Comparison of ENCODE assay signal across 18 cellular contexts in the genomic region with DNA sequence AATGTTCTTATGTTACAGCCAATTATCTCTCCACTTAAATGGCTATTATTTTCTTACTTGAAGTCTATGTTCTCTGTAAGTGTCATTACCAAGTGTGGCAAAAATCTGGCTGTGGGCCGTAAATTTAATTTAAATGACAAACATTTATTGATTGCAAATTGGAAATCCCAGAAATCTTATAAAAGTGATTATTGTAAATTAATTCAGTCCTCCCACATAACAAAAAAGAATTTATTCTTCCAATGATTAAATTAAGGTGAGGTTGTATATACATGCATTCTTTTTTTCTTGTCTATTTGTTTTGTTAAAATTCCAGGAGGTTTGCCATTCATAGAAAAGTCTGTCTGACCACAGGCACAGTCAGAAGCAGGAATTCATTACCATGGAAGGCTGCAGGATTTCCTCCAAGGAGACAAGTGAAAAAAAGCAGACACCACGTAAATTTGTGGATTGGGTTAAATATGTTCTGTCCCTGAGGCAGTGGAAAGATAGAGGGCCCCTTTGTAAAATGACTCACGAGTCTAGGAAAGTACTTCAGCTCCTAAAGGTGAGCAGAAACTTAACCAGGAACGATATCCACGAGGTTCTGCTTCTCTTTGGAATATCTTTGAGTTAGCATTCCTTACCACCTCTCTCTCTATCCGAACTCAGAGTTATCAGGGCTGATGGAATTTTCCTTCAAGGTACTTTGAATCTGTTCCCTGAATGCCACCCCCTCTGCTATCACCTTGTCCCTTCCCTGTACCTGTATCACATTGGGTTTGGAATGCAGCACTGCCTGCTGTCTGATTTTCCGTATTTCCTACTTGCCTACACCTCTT. TPM values are rescaled to one million over a fixed set of nuclear protein-coding genes. Genes with fewer than 3 reads are reported as not detected.
DNase-seq lines count a peak whose midpoint lies in the region; ATAC-seq, FAIRE-seq and TF ChIP-seq lines count a peak whose summit lies in the region.
"Had no signal": no experiment of that assay in that cellular context is flagged by ENCODE, and none has a peak within 500 bp of the region (broad histone marks: within the 10 kb centered on the region; RNA-seq: fewer than 3 reads in every experiment).

No MANE protein-coding gene starts in this region.

- no peak for TF ChIP-seq CTCF in astrocyte (IDR thresholded peaks at IDR 0.05; ENCODE audit: insufficient read depth, low read depth, low read length)
- TF ChIP-seq CTCF in smooth muscle cell (IDR thresholded peaks at IDR 0.05; ENCODE audit: borderline replicate concordance, insufficient read depth, poor library complexity, severe bottlenecking) = no peak

- H4K20me1 ChIP-seq in astrocyte (ENCODE audit: insufficient read depth, low read length) (no peaks in the 10 kb centered on the region), smooth muscle cell (ENCODE audit: low read depth) (no peaks in the 10 kb centered on the region)

- H3K9me3 ChIP-seq in astrocyte (ENCODE audit: insufficient read depth, low read depth, low read length) = no peaks in the 10 kb centered on the region
- H3K9me3 ChIP-seq in smooth muscle cell (replicated peaks; ENCODE audit: low read depth) = no peaks in the 10 kb centered on the region

- H3K4me3 Mint-ChIP-seq in astrocyte (ENCODE audit: unreplicated experiment) = no peak overlapping the region
- H3K4me3 Mint-ChIP-seq: brain; CD4-positive, alpha-beta memory T cell; natural killer cell treated with Interleukin-12 subunit alpha and Interleukin-12 subunit beta and Interleukin-15 and Interleukin-18, amount 100 ng/mL, for 72 hours had no signal

- H3K79me2 ChIP-seq in astrocyte (ENCODE audit: insufficient read depth, low read length) (no peaks in the 10 kb centered on the region), smooth muscle cell (ENCODE audit: low read depth) (no peaks in the 10 kb centered on the region)

- 16% methylated on average over 7 of the region's 7 CpGs for WGBS in smooth muscle cell (ENCODE audit: low lambda C conversion rate)

- no peak for ATAC-seq in GM18498 (IDR thresholded peaks at IDR 0.05; ENCODE audit: unreplicated experiment)
- ATAC-seq: natural killer cell treated with Interleukin-12 subunit alpha and Interleukin-12 subunit beta and Interleukin-15 and Interleukin-18, amount 100 ng/mL, for 72 hours; sciatic nerve had no signal

- H3K4me2 ChIP-seq in astrocyte (ENCODE audit: low read length) = peak overlapping the region; percentile 50
- H3K4me2 ChIP-seq in smooth muscle cell = peak overlapping the region; percentile 73

- H3K27ac Mint-ChIP-seq in astrocyte (ENCODE audit: unreplicated experiment) = peak overlapping the region; percentile 82
- H3K27ac Mint-ChIP-seq: CD4-positive, alpha-beta memory T cell; natural killer cell treated with Interleukin-12 subunit alpha and Interleukin-12 subunit beta and Interleukin-15 and Interleukin-18, amount 100 ng/mL, for 72 hours had no signal

- H3K4me1 ChIP-seq in astrocyte (ENCODE audit: insufficient read depth, low read length) = peaks cover 11% of the 10 kb centered on the region
- H3K4me1 ChIP-seq in smooth muscle cell (ENCODE audit: low read depth) = peaks cover 9% of the 10 kb centered on the region

- H3K27me3 ChIP-seq in astrocyte (ENCODE audit: insufficient read depth, low read length) = no peaks in the 10 kb centered on the region
- H3K27me3 ChIP-seq in smooth muscle cell (ENCODE audit: low read depth) = no peaks in the 10 kb centered on the region

- no peaks in the 10 kb centered on the region for H3K27me3 Mint-ChIP-seq in astrocyte (ENCODE audit: low read depth, unreplicated experiment)
- H3K27me3 Mint-ChIP-seq: CD4-positive, alpha-beta memory T cell; natural killer cell treated with Interleukin-12 subunit alpha and Interleukin-12 subunit beta and Interleukin-15 and Interleukin-18, amount 100 ng/mL, for 72 hours had no signal

- DNase-seq in DMS53 (lab: John Stamatoyannopoulos, UW) (peak; percentile 9), DMS53 treated with DMSO at 0.1 percent for 48 hours (lab: John Stamatoyannopoulos, UW; ENCODE audit: unreplicated experiment) (no peak), astrocyte (ENCODE audit: low read depth) (peak; percentile 84), islet precursor cell (peak; percentile 91), smooth muscle cell (lab: John Stamatoyannopoulos, UW; ENCODE audit: unreplicated experiment) (no peak), activated T-cell treated with anti-CD3 and anti-CD28 coated beads for 4 hours (no peak), NCI-H2227 treated with DMSO at 0.1 percent for 48 hours (lab: John Stamatoyannopoulos, UW) (no peak)
- DNase-seq: activated effector memory CD4-positive, alpha-beta T cell treated with anti-CD3 and anti-CD28 coated beads, Interleukin-2, amount 50 U/mL, for 16 hours; CD4-positive, alpha-beta memory T cell; effector memory CD4-positive, alpha-beta T cell; left cardiac atrium; stimulated activated naive CD4-positive, alpha-beta T cell had no signal

- no peaks in the 10 kb centered on the region for H3K9me3 Mint-ChIP-seq in astrocyte (ENCODE audit: unreplicated experiment)
- H3K9me3 Mint-ChIP-seq: brain had no signal

- no peak overlapping the region for H3K27ac ChIP-seq in astrocyte (ENCODE audit: low read depth, low read length)
- H3K27ac ChIP-seq in smooth muscle cell (ENCODE audit: low read depth) = peak overlapping the region; percentile 78
- H3K27ac ChIP-seq: 22Rv1 had no signal

- FAIRE-seq in astrocyte (lab: Jason Lieb, UNC) = no peak
- FAIRE-seq: GM18507 had no signal

- H3K4me3 ChIP-seq in astrocyte (ENCODE audit: insufficient read depth, low read depth, low read length) (no peak overlapping the region), smooth muscle cell (no peak overlapping the region)

- H3K36me3 ChIP-seq in astrocyte (ENCODE audit: insufficient read depth, low read length) (no peaks in the 10 kb centered on the region), smooth muscle cell (ENCODE audit: low read depth) (no peaks in the 10 kb centered on the region)

- H2AFZ ChIP-seq in astrocyte (ENCODE audit: low read depth, low read length) (no peak overlapping the region), smooth muscle cell (ENCODE audit: low read depth) (no peak overlapping the region)

- H3K9ac ChIP-seq in astrocyte (ENCODE audit: low read length) = no peak overlapping the region
- peak overlapping the region; percentile 41 for H3K9ac ChIP-seq in smooth muscle cell (ENCODE audit: low read depth)

- no peaks in the 10 kb centered on the region for H3K36me3 Mint-ChIP-seq in astrocyte (ENCODE audit: low read depth, unreplicated experiment)
- H3K36me3 Mint-ChIP-seq: brain; CD4-positive, alpha-beta memory T cell; natural killer cell treated with Interleukin-12 subunit alpha and Interleukin-12 subunit beta and Interleukin-15 and Interleukin-18, amount 100 ng/mL, for 72 hours had no signal

- peaks cover 34% of the 10 kb centered on the region for H3K4me1 Mint-ChIP-seq in astrocyte (ENCODE audit: low read depth, unreplicated experiment)
- H3K4me1 Mint-ChIP-seq: CD4-positive, alpha-beta memory T cell had no signal

- H3F3A ChIP-seq in smooth muscle cell (ENCODE audit: low read depth) = peaks cover 10% of the 10 kb centered on the region

RNA-seq across cellular contexts. Expression of gene PPARGC1A, which starts 10.7 kb away (rescaled TPM):
- total RNA-seq in astrocyte (0.48 and 0.53 TPM in 2 replicates), smooth muscle cell (1.8 and 2.8 TPM in 2 replicates)
- polyA plus RNA-seq in smooth muscle cell = 0.25 and 0.30 TPM in 2 replicates
- total RNA-seq: CD4-positive, alpha-beta memory T cell; natural killer cell treated with Interleukin-12 subunit alpha and Interleukin-12 subunit beta and Interleukin-15 and Interleukin-18, amount 100 ng/mL, for 72 hours had no signal
- polyA plus RNA-seq: CD4-positive, alpha-beta memory T cell had no signal

Comparison
In these comparisons a context has a peak if more than half of its experiments do, and no peak if none do; other contexts are left out.
1. DNase-seq: peak in DMS53 (single experiment), astrocyte (single experiment) and islet precursor cell (single experiment); none in DMS53 treated with DMSO at 0.1 percent for 48 hours (single experiment), smooth muscle cell (single experiment), activated T-cell treated with anti-CD3 and anti-CD28 coated beads for 4 hours (single experiment) and NCI-H2227 treated with DMSO at 0.1 percent for 48 hours (single experiment).